In genomic region chr19:35139618-35139943, GRCh38 we compare ENCODE assay signal across 14 cellular contexts. TPM values are rescaled to one million over a fixed set of nuclear protein-coding genes. Genes with fewer than 3 reads are reported as not detected.
DNase-seq lines count a peak whose midpoint lies in the region; ATAC-seq and TF ChIP-seq lines count a peak whose summit lies in the region.
"Had no signal": no experiment of that assay in that cellular context is flagged by ENCODE, and none has a peak within 500 bp of the region (broad histone marks: within the 10 kb centered on the region; RNA-seq: fewer than 3 reads in every experiment).

No MANE protein-coding gene starts in this region.

- POLR2A ChIA-PET in naive thymus-derived CD8-positive, alpha-beta T cell (lab: Charles Lee), result no interaction called here

- no peak for DNase-seq in adrenal gland
- DNase-seq in esophagus muscularis mucosa (ENCODE audit: extremely low spot score), result no peak
- no peak for DNase-seq in testis
- no peak for DNase-seq in naive thymus-derived CD8-positive, alpha-beta T cell
- DNase-seq in amniotic stem cell (lab: John Stamatoyannopoulos, UW), result no peak
- no peak for DNase-seq in omental fat pad (ENCODE audit: low spot score)
- no peak for DNase-seq in NCI-H1048 (lab: John Stamatoyannopoulos, UW)
- DNase-seq: activated CD4-positive, alpha-beta T cell treated with anti-CD3 and anti-CD28 coated beads, Interleukin-2, amount 50 U/mL, for 1 hour; CD4-positive, CD25-positive, alpha-beta regulatory T cell; effector CD8-positive, alpha-beta T cell; NCI-H345; T-helper 2 cell had no signal

- whole genome bisulfite sequencing in adrenal gland, 4 donors, result 55 to 77% (median 61%) methylated on average over 2 to 18 of the region's 18 CpGs
- WGBS in esophagus muscularis mucosa, result 54% methylated on average over 18 of the region's 18 CpGs
- 52 to 63% methylated on average over 3 to 18 of the region's 18 CpGs for WGBS in testis, 2 donors

- no peak overlapping the region for H3K4me3 Mint-ChIP-seq in naive thymus-derived CD8-positive, alpha-beta T cell

- no peak for ATAC-seq in naive thymus-derived CD8-positive, alpha-beta T cell
- ATAC-seq in omental fat pad (ENCODE audit: low FRiP score), result no peak
- ATAC-seq: Panc1 had no signal

- H3K9me3 Mint-ChIP-seq in naive thymus-derived CD8-positive, alpha-beta T cell, result peaks cover 0 to 2% (median 0%) of the 10 kb centered on the region in 9 donors

- H3K27me3 Mint-ChIP-seq in naive thymus-derived CD8-positive, alpha-beta T cell, result peaks cover 0 to 2% (median 0%) of the 10 kb centered on the region in 5 donors

- no peak for TF ChIP-seq CTCF in adrenal gland (IDR thresholded peaks at IDR 0.05)
- no peak for TF ChIP-seq CTCF in esophagus muscularis mucosa (IDR thresholded peaks at IDR 0.05)
- TF ChIP-seq CTCF in testis (IDR thresholded peaks at IDR 0.05), result no peak
- no peak for TF ChIP-seq CTCF in omental fat pad (IDR thresholded peaks at IDR 0.05)

- H3K27ac Mint-ChIP-seq in naive thymus-derived CD8-positive, alpha-beta T cell, result no peak overlapping the region
- H3K27ac Mint-ChIP-seq: CD4-positive, CD25-positive, alpha-beta regulatory T cell had no signal

- no peak for TF ChIP-seq POLR2A in adrenal gland (IDR thresholded peaks at IDR 0.05)
- TF ChIP-seq POLR2A in esophagus muscularis mucosa (IDR thresholded peaks at IDR 0.05; ENCODE audit: low read depth), result no peak
- no peak for TF ChIP-seq POLR2A in testis (IDR thresholded peaks at IDR 0.05)

- H3K9me3 ChIP-seq in adrenal gland (replicated peaks in 1 of 3), result no peaks in the 10 kb centered on the region
- H3K9me3 ChIP-seq in esophagus muscularis mucosa, result peaks cover 0 to 4% (median 0%) of the 10 kb centered on the region in 4 donors
- H3K9me3 ChIP-seq in muscle layer of duodenum (ENCODE audit: control insufficient read depth in 1 of 2, low read length in 2 of 2), result no peaks in the 10 kb centered on the region
- no peaks in the 10 kb centered on the region for H3K9me3 ChIP-seq in testis

- TF ChIP-seq EP300 in esophagus muscularis mucosa (IDR thresholded peaks at IDR 0.05), result no peak

- peak overlapping the region in 3 of 5 donors; percentile 43 to 87 (median 70) for H3K27ac ChIP-seq in adrenal gland
- H3K27ac ChIP-seq in esophagus muscularis mucosa (replicated peaks in 1 of 4), result peak overlapping the region; percentile 82 to 87 (median 85)
- peak overlapping the region; percentile 35 for H3K27ac ChIP-seq in muscle layer of duodenum (ENCODE audit: low read length)
- H3K27ac ChIP-seq in testis, result peak overlapping the region; percentile 57 to 79

- peak overlapping the region in 1 of 4 donors; percentile 10 for H3K4me3 ChIP-seq in adrenal gland
- peak overlapping the region; percentile 43 to 62 (median 51) for H3K4me3 ChIP-seq in esophagus muscularis mucosa
- H3K4me3 ChIP-seq in muscle layer of duodenum (ENCODE audit: low read depth in 1 of 2, low read length in 2 of 2), result peak overlapping the region; percentile 48 to 57
- H3K4me3 ChIP-seq in testis, result peak overlapping the region; percentile 29 to 50

- intact Hi-C loops in adrenal gland (cut with DNase I) (loop anchor here in 1 of 2 donors (10.0 kb wide), 1 partner anchor 75 kb away; no protein-coding TSS in a partner anchor), esophagus muscularis mucosa (cut with DNase I) (no loop called here), testis (cut with DNase I; ENCODE audit: low total_unique reads) (no loop called here)

- H3K27me3 ChIP-seq in adrenal gland, result peaks cover 4% of the 10 kb centered on the region
- peaks cover 0 to 64% (median 16%) of the 10 kb centered on the region in 4 donors for H3K27me3 ChIP-seq in esophagus muscularis mucosa
- peaks cover 12% of the 10 kb centered on the region for H3K27me3 ChIP-seq in muscle layer of duodenum (ENCODE audit: low read depth, low read length)
- H3K27me3 ChIP-seq in testis, result no peaks in the 10 kb centered on the region

- no peaks in the 10 kb centered on the region for H3K36me3 Mint-ChIP-seq in naive thymus-derived CD8-positive, alpha-beta T cell
- H3K36me3 Mint-ChIP-seq: CD4-positive, CD25-positive, alpha-beta regulatory T cell had no signal

- H3K4me1 Mint-ChIP-seq in naive thymus-derived CD8-positive, alpha-beta T cell, result peaks cover 24 to 41% (median 38%) of the 10 kb centered on the region in 4 donors

- H3K4me1 ChIP-seq in adrenal gland (replicated peaks in 1 of 2) (peaks cover 0 to 15% of the 10 kb centered on the region in 2 donors), esophagus muscularis mucosa (peaks cover 37 to 80% (median 70%) of the 10 kb centered on the region in 4 donors), muscle layer of duodenum (ENCODE audit: control insufficient read depth in 1 of 2, insufficient read depth in 2 of 2, low read length in 2 of 2) (peaks cover 7 to 25% of the 10 kb centered on the region in 2 donors), testis (peaks cover 14% of the 10 kb centered on the region)

- no peaks in the 10 kb centered on the region for H3K36me3 ChIP-seq in adrenal gland (replicated peaks in 1 of 2)
- no peaks in the 10 kb centered on the region for H3K36me3 ChIP-seq in esophagus muscularis mucosa
- no peaks in the 10 kb centered on the region for H3K36me3 ChIP-seq in muscle layer of duodenum (ENCODE audit: control insufficient read depth in 1 of 2, insufficient read depth in 2 of 2, low read length in 2 of 2)
- no peaks in the 10 kb centered on the region for H3K36me3 ChIP-seq in testis (ENCODE audit: low read depth, missing control alignments)

RNA-seq across cellular contexts. Expression of gene FXYD1, which starts 1.0 kb away (rescaled TPM):
- total RNA-seq in adrenal gland (10 to 100 TPM in 3 of 8 donors, 1 to 10 TPM in 4, not detected in 1; 2.0 to 16.1 (median 9.4) TPM), esophagus muscularis mucosa (10 to 100 TPM; 44.4 to 92.6 (median 70.7) TPM), testis (10 to 100 TPM in 1 of 2 donors, 1 to 10 TPM in 1; 2.3 to 11.1 TPM), omental fat pad (10 to 100 TPM; 20.5 to 32.2 (median 25.7) TPM)
- polyA plus RNA-seq in adrenal gland (10 to 100 TPM in 2 of 3 donors, 1 to 10 TPM in 1; 5.5 to 58.6 (median 45.7) TPM), testis (ENCODE audit: insufficient read depth, low read depth, low replicate concordance) (48.5 TPM)
- 1 to 10 TPM in 1 of 2 experiments, not detected in 1; 1.1 TPM for total RNA-seq in naive thymus-derived CD8-positive, alpha-beta T cell
- under 1 TPM in 2 of 3 donors, not detected in 1; 0.77 TPM for polyA plus RNA-seq in naive thymus-derived CD8-positive, alpha-beta T cell

RNA-seq across cellular contexts. Expression of gene FXYD7, which starts 3.5 kb away (rescaled TPM):
- total RNA-seq in adrenal gland (not detected), esophagus muscularis mucosa (under 1 TPM in 1 of 4 donors, not detected in 3; 0.71 TPM), testis (1 to 10 TPM in 1 of 2 donors, not detected in 1; 1.2 TPM), omental fat pad (not detected)
- polyA plus RNA-seq in adrenal gland (under 1 TPM in 2 of 3 donors, not detected in 1; 0.64 to 0.67 TPM), testis (ENCODE audit: insufficient read depth, low read depth, low replicate concordance) (2.1 TPM)
- total RNA-seq in naive thymus-derived CD8-positive, alpha-beta T cell, result 1 to 10 TPM; 5.4 to 6.4 TPM
- 10 to 100 TPM in 1 of 3 donors, 1 to 10 TPM in 2; 3.7 to 10.2 (median 8.8) TPM for polyA plus RNA-seq in naive thymus-derived CD8-positive, alpha-beta T cell

RNA-seq across cellular contexts. Expression of gene LGI4, which starts 4.7 kb away (rescaled TPM):
- total RNA-seq in adrenal gland, result 1 to 10 TPM in 6 of 8 donors, under 1 TPM in 2; 0.17 to 4.4 (median 1.2) TPM
- 10 to 100 TPM in 2 of 3 donors, 1 to 10 TPM in 1; 1.8 to 22.4 (median 19.5) TPM for polyA plus RNA-seq in adrenal gland
- total RNA-seq in esophagus muscularis mucosa, result 10 to 100 TPM; 32.0 to 58.6 (median 49.2) TPM
- 1 to 10 TPM; 4.5 to 7.9 TPM for total RNA-seq in testis
- 4.5 TPM for polyA plus RNA-seq in testis (ENCODE audit: insufficient read depth, low read depth, low replicate concordance)
- total RNA-seq in naive thymus-derived CD8-positive, alpha-beta T cell, result 1 to 10 TPM in 1 of 2 experiments, under 1 TPM in 1; 0.52 to 1.6 TPM
- polyA plus RNA-seq in naive thymus-derived CD8-positive, alpha-beta T cell, result under 1 TPM in 1 of 3 donors, not detected in 2; 0.18 TPM
- 10 to 100 TPM in 1 of 4 donors, 1 to 10 TPM in 3; 6.2 to 31.1 (median 8.3) TPM for total RNA-seq in omental fat pad
- polyA plus RNA-seq: CD4-positive, CD25-positive, alpha-beta regulatory T cell had no signal

RNA-seq across cellular contexts. Expression of gene FXYD5, which starts 15.0 kb away (rescaled TPM):
- total RNA-seq in adrenal gland (10 to 100 TPM; 11.5 to 68.4 (median 36.8) TPM), esophagus muscularis mucosa (10 to 100 TPM; 26.6 to 49.3 (median 43.0) TPM), testis (10 to 100 TPM in 1 of 2 donors, 1 to 10 TPM in 1; 5.7 to 17.5 TPM), omental fat pad (100 to 1,000 TPM in 1 of 4 donors, 10 to 100 TPM in 3; 68.9 to 129 (median 88.8) TPM)
- polyA plus RNA-seq in adrenal gland (100 to 1,000 TPM in 1 of 3 donors, 10 to 100 TPM in 2; 34.6 to 123 (median 84.2) TPM), testis (ENCODE audit: insufficient read depth, low read depth, low replicate concordance) (38.1 TPM)
- 100 to 1,000 TPM; 339 to 351 TPM for total RNA-seq in naive thymus-derived CD8-positive, alpha-beta T cell
- 100 to 1,000 TPM; 281 to 544 (median 452) TPM for polyA plus RNA-seq in naive thymus-derived CD8-positive, alpha-beta T cell

RNA-seq across cellular contexts. Expression of gene FXYD3, which starts 24.0 kb away (rescaled TPM):
- total RNA-seq in adrenal gland (1 to 10 TPM in 2 of 8 donors, under 1 TPM in 3, not detected in 3; 0.34 to 4.6 (median 0.75) TPM), esophagus muscularis mucosa (1 to 10 TPM in 3 of 4 donors, under 1 TPM in 1; 0.83 to 3.8 (median 3.1) TPM), testis (1 to 10 TPM in 1 of 2 donors, not detected in 1; 2.6 TPM), omental fat pad (1 to 10 TPM in 1 of 4 donors, under 1 TPM in 1, not detected in 2; 0.38 to 2.6 TPM)
- polyA plus RNA-seq in adrenal gland (1 to 10 TPM in 2 of 3 donors, under 1 TPM in 1; 0.35 to 4.0 (median 4.0) TPM), testis (ENCODE audit: insufficient read depth, low read depth, low replicate concordance) (not detected)
- not detected for total RNA-seq in naive thymus-derived CD8-positive, alpha-beta T cell
- polyA plus RNA-seq in naive thymus-derived CD8-positive, alpha-beta T cell, result not detected
- total RNA-seq: CD4-positive, CD25-positive, alpha-beta regulatory T cell had no signal
- polyA plus RNA-seq: CD4-positive, CD25-positive, alpha-beta regulatory T cell had no signal

Comparison
In these comparisons a context has a peak if more than half of its experiments do, and no peak if none do; other contexts are left out.
1. H3K27ac ChIP-seq: peak in every context shown above with its lines; median percentile 85 in esophagus muscularis mucosa; 70 in adrenal gland; 68 in testis; 35 in muscle layer of duodenum.